Comparison of ENCODE assay signal across 14 cellular contexts in genomic region chr10:131134001-131134576, GRCh38.
DNase-seq lines count a peak whose midpoint lies in the region; ATAC-seq and TF ChIP-seq lines count a peak whose summit lies in the region.
"Had no signal": no experiment of that assay in that cellular context is flagged by ENCODE, and none has a peak within 500 bp of the region (broad histone marks: within the 10 kb centered on the region; RNA-seq: fewer than 3 reads in every experiment).

No MANE protein-coding gene starts in this region.

- DNase-seq in NCI-H2107 treated with DMSO at 0.1 percent for 48 hours (lab: John Stamatoyannopoulos, UW; ENCODE audit: unreplicated experiment) (peak; percentile 10), NCI-H2107 (lab: John Stamatoyannopoulos, UW) (no peak), endothelial cell (ENCODE audit: low spot score) (no peak), spleen (no peak)
- no peak for DNase-seq in stimulated activated naive CD8-positive, alpha-beta T cell treated with anti-CD3 and anti-CD28 coated beads, Interleukin-15, amount 100 ng/mL, for 72 hours
- DNase-seq in stimulated activated naive CD8-positive, alpha-beta T cell treated with anti-CD3 and anti-CD28 coated beads, Interleukin-15, Interleukin-2, amounts not matched to agents 100 U/mL and 50 U/mL, for 24 hours, result no peak
- DNase-seq: Calu3; CD4-positive, alpha-beta T cell; DMS 273 treated with DMSO at 0.1 percent for 48 hours; GM23248; IMR-90 had no signal

- 81 to 96% (median 89%) methylated on average over 5 to 7 of the region's 7 CpGs for WGBS in spleen, 5 donors

- H3K27me3 Mint-ChIP-seq in stimulated activated naive CD8-positive, alpha-beta T cell treated with anti-CD3 and anti-CD28 coated beads, Interleukin-15, amount 100 ng/mL, for 72 hours, result no peaks in the 10 kb centered on the region
- peaks cover 9% of the 10 kb centered on the region for H3K27me3 Mint-ChIP-seq in endothelial cell (ENCODE audit: unreplicated experiment)
- H3K27me3 Mint-ChIP-seq: CD4-positive, alpha-beta T cell had no signal

- peaks cover 0 to 3% (median 0%) of the 10 kb centered on the region in 7 donors for H3K27me3 ChIP-seq in spleen (replicated peaks in 1 of 7)

- H3K4me3 Mint-ChIP-seq in stimulated activated naive CD8-positive, alpha-beta T cell treated with anti-CD3 and anti-CD28 coated beads, Interleukin-15, amount 100 ng/mL, for 72 hours, result no peak overlapping the region
- H3K4me3 Mint-ChIP-seq in endothelial cell (ENCODE audit: unreplicated experiment), result peak overlapping the region; percentile 56
- H3K4me3 Mint-ChIP-seq: CD4-positive, alpha-beta T cell had no signal

- intact Hi-C loops in spleen (cut with DNase I; ENCODE audit: low total_unique reads), result no loop called here

- no peaks in the 10 kb centered on the region for H3K36me3 ChIP-seq in spleen

- H3K4me1 ChIP-seq in spleen, result peaks cover 0 to 31% (median 13%) of the 10 kb centered on the region in 6 donors

- no peak for TF ChIP-seq CTCF in endothelial cell (IDR thresholded peaks at IDR 0.05; ENCODE audit: unreplicated experiment)
- TF ChIP-seq CTCF in spleen (IDR thresholded peaks at IDR 0.05 in 8 of 11, conservative IDR thresholded peaks at IDR 0.05 in 3 of 11), result no peak

- peaks cover 14% of the 10 kb centered on the region for H3K36me3 Mint-ChIP-seq in endothelial cell (ENCODE audit: low read depth, unreplicated experiment)

- no peaks in the 10 kb centered on the region for H3K9me3 Mint-ChIP-seq in stimulated activated naive CD8-positive, alpha-beta T cell treated with anti-CD3 and anti-CD28 coated beads, Interleukin-15, amount 100 ng/mL, for 72 hours
- H3K9me3 Mint-ChIP-seq in endothelial cell (ENCODE audit: unreplicated experiment), result peaks cover 41% of the 10 kb centered on the region
- H3K9me3 Mint-ChIP-seq: CD4-positive, alpha-beta T cell had no signal

- H3K27ac Mint-ChIP-seq in stimulated activated naive CD8-positive, alpha-beta T cell treated with anti-CD3 and anti-CD28 coated beads, Interleukin-15, amount 100 ng/mL, for 72 hours, result no peak overlapping the region
- no peak overlapping the region for H3K27ac Mint-ChIP-seq in endothelial cell (ENCODE audit: unreplicated experiment)
- H3K27ac Mint-ChIP-seq: CD4-positive, alpha-beta T cell had no signal

- H3K4me3 ChIP-seq in spleen, result no peak overlapping the region
- H3K4me3 ChIP-seq: GM23248 had no signal

- TF ChIP-seq POLR2A in spleen (IDR thresholded peaks at IDR 0.05), result no peak

- H3K4me1 Mint-ChIP-seq in stimulated activated naive CD8-positive, alpha-beta T cell treated with anti-CD3 and anti-CD28 coated beads, Interleukin-15, amount 100 ng/mL, for 72 hours, result no peaks in the 10 kb centered on the region
- H3K4me1 Mint-ChIP-seq in endothelial cell (ENCODE audit: unreplicated experiment), result no peaks in the 10 kb centered on the region

- no peaks in the 10 kb centered on the region for H3K9me3 ChIP-seq in spleen

- ATAC-seq in stimulated activated naive CD8-positive, alpha-beta T cell treated with anti-CD3 and anti-CD28 coated beads, Interleukin-15, amount 100 ng/mL, for 72 hours, result peak; percentile 28
- no peak for ATAC-seq in stimulated activated naive CD8-positive, alpha-beta T cell treated with anti-CD3 and anti-CD28 coated beads, Interleukin-15, Interleukin-2, amounts not matched to agents 100 U/mL and 50 U/mL, for 24 hours
- ATAC-seq in HG03175 (IDR thresholded peaks at IDR 0.05; ENCODE audit: unreplicated experiment) (no peak), GM21717 (IDR thresholded peaks at IDR 0.05; ENCODE audit: unreplicated experiment) (no peak)

- no peak overlapping the region for H3K27ac ChIP-seq in spleen
- H3K27ac ChIP-seq: 22Rv1, GM23248 had no signal
